ENCODE assay signal across 30 cellular contexts in genomic region chr17:38596651-38597050, GRCh38.
"Had no signal": no experiment of that assay in that cellular context is flagged by ENCODE, and none has a peak within 500 bp of the region (broad histone marks: within the 10 kb centered on the region; RNA-seq: fewer than 3 reads in every experiment).

No MANE protein-coding gene starts in this region.

- H3K9me3 ChIP-seq: esophagus muscularis mucosa, gastrocnemius medialis, heart left ventricle had no signal

- H3K4me1 ChIP-seq: foreskin keratinocyte, gastrocnemius medialis had no signal

- H3K27ac ChIP-seq: esophagus muscularis mucosa, foreskin keratinocyte, gastrocnemius medialis, heart left ventricle, WERI-Rb-1 had no signal

- H3K36me3 ChIP-seq: esophagus muscularis mucosa, gastrocnemius medialis, heart left ventricle, WERI-Rb-1 had no signal

- H3K4me3 ChIP-seq: esophagus muscularis mucosa, gastrocnemius medialis, heart left ventricle had no signal

- ATAC-seq: activated CD4-positive, CD25-positive, alpha-beta regulatory T cell treated with anti-CD3 and anti-CD28 coated beads, Interleukin-2, amount 50 U/mL, for 24 hours; effector memory CD8-positive, alpha-beta T cell; foreskin keratinocyte; gastrocnemius medialis; heart left ventricle; T-helper 17 cell had no signal

- DNase-seq: activated B cell treated with CpG ODN at 0.5 μM for 24 hours; activated CD4-positive, alpha-beta T cell treated with anti-CD3 and anti-CD28 coated beads for 48 hours; activated CD4-positive, alpha-beta T cell treated with anti-CD3 and anti-CD28 coated beads, Interleukin-2, amount 50 U/mL, for 1 hour; activated CD4-positive, alpha-beta T cell treated with anti-CD3 and anti-CD28 coated beads, Interleukin-2, amount 50 U/mL, for 48 hours; activated CD8-positive, alpha-beta memory T cell treated with anti-CD3 and anti-CD28 coated beads, Interleukin-2, amount 50 U/mL, for 48 hours; activated gamma-delta T cell; activated naive CD4-positive, alpha-beta T cell; activated naive CD4-positive, alpha-beta T cell treated with anti-CD3 and anti-CD28 coated beads, Interleukin-2, amount 50 U/mL, for 16 hours; activated T-cell treated with anti-CD3 and anti-CD28 coated beads for 4 hours; activated T-cell treated with anti-CD3 and anti-CD28 coated beads, Interleukin-2, amount 50 U/mL, for 24 hours; activated T-cell treated with anti-CD3 and anti-CD28 coated beads, Interleukin-2, amount 50 U/mL, for 72 hours; amniotic stem cell; anterior cingulate cortex; caudate nucleus; cortex of kidney; dermis blood vessel endothelial cell; effector CD4-positive, alpha-beta T cell; effector memory CD8-positive, alpha-beta T cell; erythroblast; foreskin keratinocyte; gastrocnemius medialis; glutamatergic neuron; heart left ventricle; T-helper 17 cell; T1000; WERI-Rb-1 had no signal

- FAIRE-seq: astrocyte, colon had no signal
